In genomic region chr11:11498195-11498594, GRCh38 we compare ENCODE assay signal across 21 cellular contexts.
"Had no signal": no experiment of that assay in that cellular context is flagged by ENCODE, and none has a peak within 500 bp of the region (broad histone marks: within the 10 kb centered on the region; RNA-seq: fewer than 3 reads in every experiment).

No MANE protein-coding gene starts in this region.

- ATAC-seq: left colon; left lung; lower lobe of right lung; mucosa of descending colon; naive thymus-derived CD4-positive, alpha-beta T cell; natural killer cell treated with Interleukin-12 subunit alpha and Interleukin-12 subunit beta and Interleukin-15 and Interleukin-18, amount 100 ng/mL, for 72 hours; sciatic nerve; stimulated activated naive B cell treated with anti-CD40 and anti-IgM and Interleukin-4, amounts not matched to agents 10 μg/mL and 1 μg/mL and 100 μg/mL, for 72 hours; stimulated activated naive CD8-positive, alpha-beta T cell treated with anti-CD3 and anti-CD28 coated beads, Interleukin-15, Interleukin-2, amounts not matched to agents 100 U/mL and 50 U/mL, for 24 hours had no signal

- DNase-seq: immature natural killer cell; kidney; left colon; left lung; lower lobe of right lung; mammary epithelial cell; mesendoderm; mucosa of descending colon; naive thymus-derived CD4-positive, alpha-beta T cell; ovary; posterior cingulate gyrus; stimulated activated CD4-positive, alpha-beta T cell treated with anti-CD3 and anti-CD28 coated beads, Interleukin-12 subunit alpha, Interleukin-12 subunit beta, amount 100 ng/mL, for 4 hours; stimulated activated CD4-positive, alpha-beta T cell treated with anti-CD3 and anti-CD28 coated beads, Interleukin-15, amount 100 ng/mL, for 24 hours; stimulated activated CD4-positive, alpha-beta T cell treated with anti-CD3 and anti-CD28 coated beads, Interleukin-2, amount 100 ng/mL, for 24 hours; stimulated activated CD4-positive, alpha-beta T cell treated with anti-CD3 and anti-CD28 coated beads, Interleukin-4, amount 100 ng/mL, for 1 hour; stimulated activated naive B cell treated with anti-CD40 and anti-IgM and Interleukin-4, amounts not matched to agents 10 μg/mL and 1 μg/mL and 100 μg/mL, for 72 hours; stimulated activated naive CD8-positive, alpha-beta T cell treated with anti-CD3 and anti-CD28 coated beads, Interleukin-15, Interleukin-2, amounts not matched to agents 100 U/mL and 50 U/mL, for 24 hours; stomach; uterus had no signal
